Comparison of ENCODE assay signal across 1 cellular context in the genomic region with DNA sequence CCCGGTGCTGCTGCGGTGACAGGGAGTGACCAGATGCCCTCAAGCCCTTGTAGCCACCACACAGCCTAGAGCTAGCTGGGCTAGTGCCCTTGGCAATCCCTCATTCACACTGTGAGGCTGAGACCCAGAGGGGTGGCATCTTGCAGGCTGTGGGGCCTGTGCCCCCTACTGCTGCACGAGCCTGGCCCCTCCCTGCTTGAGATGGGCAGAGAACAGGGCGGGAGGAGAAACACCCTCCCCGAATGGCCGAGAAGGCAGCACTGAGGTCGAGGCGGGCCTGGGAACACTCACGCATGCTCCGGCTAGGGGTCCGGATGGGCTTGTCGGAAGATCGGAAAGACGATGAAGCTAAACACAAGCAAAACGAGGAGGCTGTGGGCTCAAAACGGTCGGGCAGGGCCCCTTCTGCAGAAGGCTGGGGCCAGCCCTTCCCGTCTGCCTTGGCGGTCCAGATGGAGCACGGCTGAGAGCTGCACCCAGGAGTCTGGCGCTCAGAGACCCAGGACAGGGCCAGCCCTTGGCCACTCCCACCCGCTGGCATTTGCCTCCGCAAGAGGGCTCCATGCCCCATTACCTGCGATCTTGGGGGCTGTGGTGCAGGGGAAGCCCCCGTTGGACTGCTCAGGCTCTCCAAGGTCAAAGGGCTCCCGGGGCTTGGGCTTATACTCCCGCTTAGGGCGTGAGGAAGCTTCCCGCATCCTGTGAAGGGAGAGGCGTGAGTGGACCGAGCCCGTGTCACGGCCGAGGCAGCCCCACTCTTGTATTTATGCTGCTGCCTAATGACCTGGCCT.
TF ChIP-seq lines count a peak whose summit lies in the region.

No MANE protein-coding gene starts in this region.

TF ChIP-seq in HepG2, 621 proteins besides CTCF, POLR2A, EP300 and RAD21 (continued from another document):
- TF ChIP-seq, protein P1, sequence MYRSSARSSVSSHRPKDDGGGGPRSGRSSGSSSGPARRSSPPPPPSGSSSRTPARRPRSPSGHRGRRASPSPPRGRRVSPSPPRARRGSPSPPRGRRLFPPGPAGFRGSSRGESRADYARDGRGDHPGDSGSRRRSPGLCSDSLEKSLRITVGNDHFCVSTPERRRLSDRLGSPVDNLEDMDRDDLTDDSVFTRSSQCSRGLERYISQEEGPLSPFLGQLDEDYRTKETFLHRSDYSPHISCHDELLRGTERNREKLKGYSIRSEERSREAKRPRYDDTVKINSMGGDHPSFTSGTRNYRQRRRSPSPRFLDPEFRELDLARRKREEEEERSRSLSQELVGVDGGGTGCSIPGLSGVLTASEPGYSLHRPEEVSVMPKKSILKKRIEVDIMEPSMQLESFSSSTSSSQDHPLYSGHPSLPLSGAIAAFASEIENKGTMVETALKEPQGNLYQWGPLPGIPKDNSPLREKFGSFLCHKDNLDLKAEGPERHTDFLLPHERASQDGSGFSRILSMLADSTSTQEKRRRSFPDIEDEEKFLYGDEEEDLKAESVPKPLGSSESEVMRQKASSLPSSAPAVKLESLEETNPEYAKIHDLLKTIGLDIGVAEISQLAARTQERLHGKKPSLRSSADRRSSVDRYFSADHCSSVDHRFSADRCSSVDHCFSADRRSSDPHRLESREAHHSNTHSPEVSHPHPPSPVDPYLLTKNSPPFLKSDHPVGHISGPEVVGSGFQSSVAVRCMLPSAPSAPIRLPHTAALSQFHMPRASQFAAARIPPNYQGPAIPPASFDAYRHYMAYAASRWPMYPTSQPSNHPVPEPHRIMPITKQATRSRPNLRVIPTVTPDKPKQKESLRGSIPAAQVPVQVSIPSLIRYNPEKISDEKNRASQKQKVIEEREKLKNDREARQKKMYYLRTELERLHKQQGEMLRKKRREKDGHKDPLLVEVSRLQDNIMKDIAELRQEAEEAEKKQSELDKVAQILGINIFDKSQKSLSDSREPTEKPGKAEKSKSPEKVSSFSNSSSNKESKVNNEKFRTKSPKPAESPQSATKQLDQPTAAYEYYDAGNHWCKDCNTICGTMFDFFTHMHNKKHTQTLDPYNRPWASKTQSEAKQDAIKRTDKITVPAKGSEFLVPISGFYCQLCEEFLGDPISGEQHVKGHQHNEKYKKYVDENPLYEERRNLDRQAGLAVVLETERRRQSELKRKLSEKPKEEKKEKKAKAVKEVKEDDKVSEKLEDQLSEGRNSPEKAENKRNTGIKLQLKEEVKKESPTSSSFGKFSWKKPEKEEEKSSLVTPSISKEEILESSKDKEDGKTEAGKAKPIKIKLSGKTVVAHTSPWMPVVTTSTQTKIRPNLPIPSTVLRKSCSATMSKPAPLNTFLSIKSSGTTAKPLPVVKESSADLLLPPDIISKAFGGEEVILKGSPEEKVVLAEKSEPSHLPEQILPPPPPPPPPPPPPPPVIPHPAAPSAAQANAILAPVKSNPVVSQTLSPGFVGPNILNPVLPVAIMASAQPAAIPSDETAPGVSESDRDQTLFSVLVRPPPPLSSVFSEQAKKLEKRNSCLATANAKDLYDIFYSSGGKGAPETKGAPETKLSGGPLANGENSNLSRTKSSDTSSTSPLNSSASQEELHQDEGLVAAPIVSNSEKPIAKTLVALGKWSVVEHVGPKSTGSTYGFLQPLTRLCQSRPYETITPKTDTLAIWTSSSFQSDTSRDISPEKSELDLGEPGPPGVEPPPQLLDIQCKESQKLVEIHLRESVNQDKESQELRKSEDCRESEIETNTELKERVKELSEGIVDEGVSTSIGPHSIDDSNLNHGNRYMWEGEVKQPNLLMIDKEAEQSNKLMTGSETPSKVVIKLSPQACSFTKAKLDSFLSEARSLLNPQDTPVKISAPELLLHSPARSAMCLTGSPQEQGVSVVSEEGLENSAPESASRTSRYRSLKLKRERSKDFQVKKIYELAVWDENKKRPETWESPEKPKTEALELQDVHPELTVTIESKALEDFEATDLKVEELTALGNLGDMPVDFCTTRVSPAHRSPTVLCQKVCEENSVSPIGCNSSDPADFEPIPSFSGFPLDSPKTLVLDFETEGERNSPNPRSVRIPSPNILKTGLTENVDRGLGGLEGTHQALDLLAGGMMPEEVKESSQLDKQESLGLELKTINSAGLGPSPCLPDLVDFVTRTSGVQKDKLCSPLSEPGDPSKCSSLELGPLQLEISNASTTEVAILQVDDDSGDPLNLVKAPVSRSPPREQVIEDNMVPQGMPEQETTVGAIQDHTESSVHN (CRISPR knock-in tag; IDR thresholded peaks at IDR 0.05), result no peak
- TF ChIP-seq NFYC (CRISPR knock-in tag; IDR thresholded peaks at IDR 0.05) (no peak), HOXD1 (CRISPR knock-in tag; IDR thresholded peaks at IDR 0.05) (no peak), ZNF746 (CRISPR knock-in tag; IDR thresholded peaks at IDR 0.05) (no peak), ETV6 (CRISPR knock-in tag; conservative IDR thresholded peaks at IDR 0.05) (no peak), PAWR (CRISPR knock-in tag; IDR thresholded peaks at IDR 0.05; ENCODE audit: borderline replicate concordance) (no peak), ZSCAN31 (CRISPR knock-in tag; IDR thresholded peaks at IDR 0.05; ENCODE audit: low read depth) (no peak), ZNF331 (CRISPR knock-in tag; IDR thresholded peaks at IDR 0.05) (no peak), HOXA9 (CRISPR knock-in tag; IDR thresholded peaks at IDR 0.05; ENCODE audit: borderline replicate concordance) (no peak), SMARCC2 (IDR thresholded peaks at IDR 0.05) (no peak), RBM22 (optimal IDR thresholded peaks at IDR 0.05; ENCODE audit: low read length) (peak; percentile 85), ZNF33B (CRISPR knock-in tag; IDR thresholded peaks at IDR 0.05) (no peak), KAT2B (IDR thresholded peaks at IDR 0.05; ENCODE audit: borderline replicate concordance, low read depth, low read length) (no peak), SRF (IDR thresholded peaks at IDR 0.05; ENCODE audit: low read depth, low read length) (no peak), DNMT1 (CRISPR knock-in tag; IDR thresholded peaks at IDR 0.05) (no peak)
- TF ChIP-seq, protein P2, sequence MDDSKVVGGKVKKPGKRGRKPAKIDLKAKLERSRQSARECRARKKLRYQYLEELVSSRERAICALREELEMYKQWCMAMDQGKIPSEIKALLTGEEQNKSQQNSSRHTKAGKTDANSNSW (CRISPR knock-in tag; IDR thresholded peaks at IDR 0.05; ENCODE audit: borderline replicate concordance), result no peak
- TF ChIP-seq, protein P3, sequence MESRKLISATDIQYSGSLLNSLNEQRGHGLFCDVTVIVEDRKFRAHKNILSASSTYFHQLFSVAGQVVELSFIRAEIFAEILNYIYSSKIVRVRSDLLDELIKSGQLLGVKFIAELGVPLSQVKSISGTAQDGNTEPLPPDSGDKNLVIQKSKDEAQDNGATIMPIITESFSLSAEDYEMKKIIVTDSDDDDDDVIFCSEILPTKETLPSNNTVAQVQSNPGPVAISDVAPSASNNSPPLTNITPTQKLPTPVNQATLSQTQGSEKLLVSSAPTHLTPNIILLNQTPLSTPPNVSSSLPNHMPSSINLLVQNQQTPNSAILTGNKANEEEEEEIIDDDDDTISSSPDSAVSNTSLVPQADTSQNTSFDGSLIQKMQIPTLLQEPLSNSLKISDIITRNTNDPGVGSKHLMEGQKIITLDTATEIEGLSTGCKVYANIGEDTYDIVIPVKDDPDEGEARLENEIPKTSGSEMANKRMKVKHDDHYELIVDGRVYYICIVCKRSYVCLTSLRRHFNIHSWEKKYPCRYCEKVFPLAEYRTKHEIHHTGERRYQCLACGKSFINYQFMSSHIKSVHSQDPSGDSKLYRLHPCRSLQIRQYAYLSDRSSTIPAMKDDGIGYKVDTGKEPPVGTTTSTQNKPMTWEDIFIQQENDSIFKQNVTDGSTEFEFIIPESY (CRISPR knock-in tag; IDR thresholded peaks at IDR 0.05), result 0 out of 2 replicates have a peak, but pooled peaks have one; percentile 15
- TF ChIP-seq, protein P4, sequence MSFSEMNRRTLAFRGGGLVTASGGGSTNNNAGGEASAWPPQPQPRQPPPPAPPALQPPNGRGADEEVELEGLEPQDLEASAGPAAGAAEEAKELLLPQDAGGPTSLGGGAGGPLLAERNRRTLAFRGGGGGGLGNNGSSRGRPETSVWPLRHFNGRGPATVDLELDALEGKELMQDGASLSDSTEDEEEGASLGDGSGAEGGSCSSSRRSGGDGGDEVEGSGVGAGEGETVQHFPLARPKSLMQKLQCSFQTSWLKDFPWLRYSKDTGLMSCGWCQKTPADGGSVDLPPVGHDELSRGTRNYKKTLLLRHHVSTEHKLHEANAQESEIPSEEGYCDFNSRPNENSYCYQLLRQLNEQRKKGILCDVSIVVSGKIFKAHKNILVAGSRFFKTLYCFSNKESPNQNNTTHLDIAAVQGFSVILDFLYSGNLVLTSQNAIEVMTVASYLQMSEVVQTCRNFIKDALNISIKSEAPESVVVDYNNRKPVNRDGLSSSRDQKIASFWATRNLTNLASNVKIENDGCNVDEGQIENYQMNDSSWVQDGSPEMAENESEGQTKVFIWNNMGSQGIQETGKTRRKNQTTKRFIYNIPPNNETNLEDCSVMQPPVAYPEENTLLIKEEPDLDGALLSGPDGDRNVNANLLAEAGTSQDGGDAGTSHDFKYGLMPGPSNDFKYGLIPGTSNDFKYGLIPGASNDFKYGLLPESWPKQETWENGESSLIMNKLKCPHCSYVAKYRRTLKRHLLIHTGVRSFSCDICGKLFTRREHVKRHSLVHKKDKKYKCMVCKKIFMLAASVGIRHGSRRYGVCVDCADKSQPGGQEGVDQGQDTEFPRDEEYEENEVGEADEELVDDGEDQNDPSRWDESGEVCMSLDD (CRISPR knock-in tag; IDR thresholded peaks at IDR 0.05; ENCODE audit: borderline replicate concordance), result no peak
